7 cellular contexts compared by ENCODE assay signal in the genomic region with DNA sequence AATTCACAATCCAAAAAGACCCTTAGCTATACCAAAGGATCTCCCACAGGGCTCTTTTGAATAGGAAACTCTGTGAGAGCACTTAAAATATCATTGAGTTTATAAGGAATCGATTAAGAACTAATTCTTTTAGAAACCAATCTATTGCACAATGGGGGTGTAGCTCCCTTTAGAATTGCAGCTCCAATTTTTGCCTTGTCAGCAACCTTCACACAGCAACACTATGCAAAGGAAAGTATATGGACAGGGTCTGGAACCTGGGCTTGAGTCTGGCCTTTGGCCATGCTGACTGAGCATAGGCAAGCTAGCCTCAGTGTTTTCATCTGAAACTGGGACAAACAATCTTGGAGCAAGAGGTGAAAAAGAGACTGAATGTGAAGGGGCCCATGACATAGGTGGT.
"Had no signal": no experiment of that assay in that cellular context is flagged by ENCODE, and none has a peak within 500 bp of the region (broad histone marks: within the 10 kb centered on the region; RNA-seq: fewer than 3 reads in every experiment).

No MANE protein-coding gene starts in this region.

- FAIRE-seq: H54 had no signal

- H3K27ac ChIP-seq: GM23248, HL-60 had no signal

- H3K9ac ChIP-seq: GM23248 had no signal

- H3K4me3 ChIP-seq: GM23248 had no signal

- DNase-seq: GM23248, GOT3, H9, HCEC 1CT, KG1 had no signal

- H2AFZ ChIP-seq: GM23248 had no signal
